Comparison of ENCODE assay signal across 8 cellular contexts in genomic region chr6:97437087-97437486, GRCh38.
DNase-seq lines count a peak whose midpoint lies in the region; ATAC-seq, FAIRE-seq and TF ChIP-seq lines count a peak whose summit lies in the region.

No MANE protein-coding gene starts in this region.

- ATAC-seq in A549 (peak in 1 of 2 experiments; percentile 73; a peak in 3 of 6 replicates), omental fat pad (ENCODE audit: low FRiP score) (no peak), HG03521 (IDR thresholded peaks at IDR 0.05; ENCODE audit: unreplicated experiment) (no peak)
- no peak for ATAC-seq in stimulated activated naive CD8-positive, alpha-beta T cell treated with anti-CD3 and anti-CD28 coated beads, Interleukin-15, Interleukin-2, amounts not matched to agents 100 U/mL and 50 U/mL, for 24 hours

- H3K4me1 ChIP-seq in A549, result no peaks in the 10 kb centered on the region

- no peak overlapping the region for H3K4me3 ChIP-seq in A549
- H3K4me3 ChIP-seq in WI38 (ENCODE audit: low read depth, low read length), result no peak overlapping the region

- H3K4me2 ChIP-seq in A549, result no peak overlapping the region

- no peak overlapping the region for H3K27ac ChIP-seq in A549

- TF ChIP-seq POLR2A in A549 (IDR thresholded peaks at IDR 0.05; ENCODE audit: low read length) (no peak), GM12891 (IDR thresholded peaks at IDR 0.05; ENCODE audit: low read depth, low read length) (no peak)

- DNase-seq in A549 (ENCODE audit: low read depth in 1 of 2, low spot score in 1 of 2), result peak; percentile 1 to 10
- DNase-seq in GM12891 (ENCODE audit: insufficient read length, low spot score), result peak; percentile 4
- peak; percentile 1 for DNase-seq in HS-5 (ENCODE audit: low read depth)
- peak; percentile 17 for DNase-seq in kidney tubule cell (ENCODE audit: low spot score)
- DNase-seq in stimulated activated naive CD8-positive, alpha-beta T cell treated with anti-CD3 and anti-CD28 coated beads, Interleukin-15, Interleukin-2, amounts not matched to agents 100 U/mL and 50 U/mL, for 24 hours, result no peak
- no peak for DNase-seq in omental fat pad (ENCODE audit: low spot score)

- TF ChIP-seq CTCF in A549 (IDR thresholded peaks at IDR 0.05) (peak; percentile 38), WI38 (IDR thresholded peaks at IDR 0.05; ENCODE audit: low read depth, low read length) (peak; percentile 79), omental fat pad (IDR thresholded peaks at IDR 0.05) (no peak)

- 1% methylated on average over 3 of the region's 3 CpGs for WGBS in A549 (ENCODE audit: missing lambda C conversion rate)

- TF ChIP-seq EP300 in A549 (IDR thresholded peaks at IDR 0.05), result no peak

- TF ChIP-seq RAD21 in A549 (conservative IDR thresholded peaks at IDR 0.05 in 1 of 2, IDR thresholded peaks at IDR 0.05 in 1 of 2), result peak in 1 of 2 experiments; percentile 18; a peak in 1 of 5 replicates

- H3K9me3 ChIP-seq in A549, result no peaks in the 10 kb centered on the region

- no peak for FAIRE-seq in A549 (lab: Jason Lieb, UNC)
- no peak for FAIRE-seq in GM12891 (lab: Jason Lieb, UNC)

- CTCF ChIA-PET in A549 (lab: Yijun Ruan, JAX), result interaction anchor here (1.1 kb wide), 2 partner anchors 19 to 26 kb away, joined by 3 read pairs; no protein-coding TSS in a partner anchor

- POLR2A ChIA-PET in A549 (lab: Yijun Ruan, JAX), result no interaction called here

TF ChIP-seq in A549, 52 proteins besides CTCF, POLR2A, EP300 and RAD21:
- TF ChIP-seq GATA3 (IDR thresholded peaks at IDR 0.05; ENCODE audit: borderline replicate concordance) (no peak), JUNB (IDR thresholded peaks at IDR 0.05) (no peak), ZNF302 (CRISPR knock-in tag; IDR thresholded peaks at IDR 0.05) (no peak), MAFK (IDR thresholded peaks at IDR 0.05; ENCODE audit: partially characterized antibody) (no peak), POLR2AphosphoS2 (conservative IDR thresholded peaks at IDR 0.05; ENCODE audit: low read length) (no peak), TP53 (CRISPR knock-in tag; IDR thresholded peaks at IDR 0.05) (no peak), HEYL (CRISPR knock-in tag; IDR thresholded peaks at IDR 0.05) (no peak), ZC3H11A (IDR thresholded peaks at IDR 0.05) (no peak), FOXS1 (CRISPR knock-in tag; IDR thresholded peaks at IDR 0.05) (no peak), NR3C1 (IDR thresholded peaks at IDR 0.05) (no peak), RARB (CRISPR knock-in tag; IDR thresholded peaks at IDR 0.05) (no peak), HOXB5 (CRISPR knock-in tag; IDR thresholded peaks at IDR 0.05) (no peak), ESRRA (IDR thresholded peaks at IDR 0.05; ENCODE audit: borderline replicate concordance, low read length) (no peak), MAZ (IDR thresholded peaks at IDR 0.05; ENCODE audit: borderline replicate concordance, low read depth, low read length) (no peak), MAX (IDR thresholded peaks at IDR 0.05) (no peak)
TF ChIP-seq in A549: peak in this region for 0.

TF ChIP-seq in GM12891, 5 proteins besides CTCF, POLR2A, EP300 and RAD21:
- TF ChIP-seq POU2F2 (IDR thresholded peaks at IDR 0.05; ENCODE audit: low read depth, low read length) (no peak), POLR2AphosphoS5 (IDR thresholded peaks at IDR 0.05; ENCODE audit: low read depth, low read length) (no peak), PAX5 (IDR thresholded peaks at IDR 0.05; ENCODE audit: insufficient read depth, low read length, severe bottlenecking) (no peak), TAF1 (IDR thresholded peaks at IDR 0.05; ENCODE audit: low read depth, low read length) (no peak), SPI1 (IDR thresholded peaks at IDR 0.05; ENCODE audit: low read depth, low read length) (no peak)

Comparison
In these comparisons a context has a peak if more than half of its experiments do, and no peak if none do; other contexts are left out.
1. DNase-seq: peak in A549 (2 of 2), GM12891 (single experiment), HS-5 (single experiment) and kidney tubule cell (single experiment); none in stimulated activated naive CD8-positive, alpha-beta T cell treated with anti-CD3 and anti-CD28 coated beads, Interleukin-15, Interleukin-2, amounts not matched to agents 100 U/mL and 50 U/mL, for 24 hours (single experiment) and omental fat pad (single experiment).
2. CTCF ChIP-seq: peak in A549 (single experiment) and WI38 (single experiment); none in omental fat pad (0 of 3).